In genomic region chr11:122201126-122201525, GRCh38 we compare ENCODE assay signal across 16 cellular contexts.
A peak's percentile ranks its signal among the peaks of the same experiment; 100 is the strongest.
DNase-seq lines count a peak whose midpoint lies in the region; ATAC-seq and TF ChIP-seq lines count a peak whose summit lies in the region.
"Had no signal": no experiment of that assay in that cellular context is flagged by ENCODE, and none has a peak within 500 bp of the region (broad histone marks: within the 10 kb centered on the region; RNA-seq: fewer than 3 reads in every experiment).

No MANE protein-coding gene starts in this region.

- no peak overlapping the region for H3K27ac Mint-ChIP-seq in type B pancreatic cell
- H3K27ac Mint-ChIP-seq: CD8-positive, alpha-beta T cell had no signal

- DNase-seq in MG63 (no peak), choroid plexus epithelial cell (ENCODE audit: low read depth) (no peak), type B pancreatic cell (ENCODE audit: extremely low spot score, unreplicated experiment) (no peak), NCI-H748 treated with DMSO at 0.1 percent for 48 hours (lab: John Stamatoyannopoulos, UW) (no peak)
- DNase-seq: CD8-positive, alpha-beta T cell; dermis blood vessel endothelial cell; GOT3; naive B cell; NCI-H2081; NCI-H526; T-helper 1 cell had no signal

- no peak for TF ChIP-seq CTCF in choroid plexus epithelial cell (conservative IDR thresholded peaks at IDR 0.05; ENCODE audit: low read depth, low read length)
- no peak for TF ChIP-seq CTCF in type B pancreatic cell (conservative IDR thresholded peaks at IDR 0.05)

- H3K36me3 Mint-ChIP-seq in type B pancreatic cell, result peaks cover 4% of the 10 kb centered on the region
- H3K36me3 Mint-ChIP-seq: CD8-positive, alpha-beta T cell; naive B cell had no signal

- H3K27me3 ChIP-seq in MG63 (no peaks in the 10 kb centered on the region), muscle layer of colon (ENCODE audit: control insufficient read depth in 1 of 2, insufficient read depth in 2 of 2, low read length in 2 of 2) (no peaks in the 10 kb centered on the region)

- H3K27ac ChIP-seq in muscle layer of colon (ENCODE audit: low read depth, low read length), result peak overlapping the region; percentile 17
- H3K27ac ChIP-seq: VCaP had no signal

- H3K4me3 ChIP-seq in MG63 (peak overlapping the region; percentile 51), choroid plexus epithelial cell (ENCODE audit: low read depth, low read length) (peak overlapping the region; percentile 23), muscle layer of colon (ENCODE audit: low read depth in 1 of 2, low read length in 2 of 2) (peak overlapping the region in 1 of 2 donors; percentile 3)

- ATAC-seq in HG03175 (IDR thresholded peaks at IDR 0.05; ENCODE audit: unreplicated experiment), result no peak
- ATAC-seq in GM21381 (IDR thresholded peaks at IDR 0.05; ENCODE audit: unreplicated experiment), result no peak
- ATAC-seq: CD8-positive, alpha-beta T cell; left lobe of liver had no signal

- H3K4me1 Mint-ChIP-seq in type B pancreatic cell (ENCODE audit: unreplicated experiment), result peaks cover 17% of the 10 kb centered on the region
- H3K4me1 Mint-ChIP-seq: naive B cell had no signal

- H3K9me3 Mint-ChIP-seq in type B pancreatic cell, result no peaks in the 10 kb centered on the region
- H3K9me3 Mint-ChIP-seq: CD8-positive, alpha-beta T cell had no signal

- H3K9me3 ChIP-seq in MG63 (no peaks in the 10 kb centered on the region), muscle layer of colon (ENCODE audit: low read length) (no peaks in the 10 kb centered on the region)

- H3K27me3 Mint-ChIP-seq in type B pancreatic cell, result peaks cover 9% of the 10 kb centered on the region

- H3K36me3 ChIP-seq in MG63 (peaks cover 15% of the 10 kb centered on the region), muscle layer of colon (ENCODE audit: insufficient read depth, low read length) (no peaks in the 10 kb centered on the region)

- peak overlapping the region; percentile 1 for H3K4me3 Mint-ChIP-seq in type B pancreatic cell
- H3K4me3 Mint-ChIP-seq: CD8-positive, alpha-beta T cell; naive B cell had no signal

- H3K9ac ChIP-seq in muscle layer of colon (ENCODE audit: low read length), result no peak overlapping the region

- peaks cover 17% of the 10 kb centered on the region for H3K4me1 ChIP-seq in muscle layer of colon (ENCODE audit: insufficient read depth, low read length)
